ENCODE assay signal across 1 cellular context in genomic region chr6:35731736-35732532, GRCh38.
A peak's percentile ranks its signal among the peaks of the same experiment; 100 is the strongest.
TF ChIP-seq lines count a peak whose summit lies in the region.

No MANE protein-coding gene starts in this region.

TF ChIP-seq in HepG2, 621 proteins besides CTCF, POLR2A, EP300 and RAD21 (continued from another document and continues in another):
- TF ChIP-seq, protein P1, sequence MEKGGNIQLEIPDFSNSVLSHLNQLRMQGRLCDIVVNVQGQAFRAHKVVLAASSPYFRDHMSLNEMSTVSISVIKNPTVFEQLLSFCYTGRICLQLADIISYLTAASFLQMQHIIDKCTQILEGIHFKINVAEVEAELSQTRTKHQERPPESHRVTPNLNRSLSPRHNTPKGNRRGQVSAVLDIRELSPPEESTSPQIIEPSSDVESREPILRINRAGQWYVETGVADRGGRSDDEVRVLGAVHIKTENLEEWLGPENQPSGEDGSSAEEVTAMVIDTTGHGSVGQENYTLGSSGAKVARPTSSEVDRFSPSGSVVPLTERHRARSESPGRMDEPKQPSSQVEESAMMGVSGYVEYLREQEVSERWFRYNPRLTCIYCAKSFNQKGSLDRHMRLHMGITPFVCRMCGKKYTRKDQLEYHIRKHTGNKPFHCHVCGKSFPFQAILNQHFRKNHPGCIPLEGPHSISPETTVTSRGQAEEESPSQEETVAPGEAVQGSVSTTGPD (CRISPR knock-in tag; IDR thresholded peaks at IDR 0.05), result no peak
- TF ChIP-seq ZNF3 (CRISPR knock-in tag; IDR thresholded peaks at IDR 0.05), result peak; percentile 22; the same call in 1 of the 2 replicates
- TF ChIP-seq SSRP1 (CRISPR knock-in tag; IDR thresholded peaks at IDR 0.05), result no peak
- TF ChIP-seq ZNF446 (CRISPR knock-in tag; IDR thresholded peaks at IDR 0.05), result no peak
- no peak for TF ChIP-seq ZNF432 (CRISPR knock-in tag; IDR thresholded peaks at IDR 0.05; ENCODE audit: borderline replicate concordance)
- peak; percentile 37; the same call in 1 of the 2 replicates for TF ChIP-seq ZBTB20 (CRISPR knock-in tag; IDR thresholded peaks at IDR 0.05; ENCODE audit: borderline replicate concordance, low read depth)
- peak; percentile 83; the same call in 1 of the 2 replicates for TF ChIP-seq ZNF550 (CRISPR knock-in tag; IDR thresholded peaks at IDR 0.05; ENCODE audit: borderline replicate concordance)
- peak; percentile 57 for TF ChIP-seq HDAC2 (CRISPR knock-in tag; IDR thresholded peaks at IDR 0.05)
- TF ChIP-seq ZNF367 (CRISPR knock-in tag; IDR thresholded peaks at IDR 0.05; ENCODE audit: borderline replicate concordance), result 0 out of 2 replicates have a peak, but pooled peaks have one; percentile 9
- TF ChIP-seq CCDC6 (CRISPR knock-in tag; IDR thresholded peaks at IDR 0.05), result peak; percentile 91
- peak; percentile 50; the same call in 1 of the 2 replicates for TF ChIP-seq ZNF800 (CRISPR knock-in tag; IDR thresholded peaks at IDR 0.05)
- 0 out of 2 replicates have a peak, but pooled peaks have one; percentile 38 for TF ChIP-seq ZNF335 (CRISPR knock-in tag; IDR thresholded peaks at IDR 0.05)
- TF ChIP-seq FOXO4 (CRISPR knock-in tag; conservative IDR thresholded peaks at IDR 0.05), result no peak
- TF ChIP-seq, protein P2, sequence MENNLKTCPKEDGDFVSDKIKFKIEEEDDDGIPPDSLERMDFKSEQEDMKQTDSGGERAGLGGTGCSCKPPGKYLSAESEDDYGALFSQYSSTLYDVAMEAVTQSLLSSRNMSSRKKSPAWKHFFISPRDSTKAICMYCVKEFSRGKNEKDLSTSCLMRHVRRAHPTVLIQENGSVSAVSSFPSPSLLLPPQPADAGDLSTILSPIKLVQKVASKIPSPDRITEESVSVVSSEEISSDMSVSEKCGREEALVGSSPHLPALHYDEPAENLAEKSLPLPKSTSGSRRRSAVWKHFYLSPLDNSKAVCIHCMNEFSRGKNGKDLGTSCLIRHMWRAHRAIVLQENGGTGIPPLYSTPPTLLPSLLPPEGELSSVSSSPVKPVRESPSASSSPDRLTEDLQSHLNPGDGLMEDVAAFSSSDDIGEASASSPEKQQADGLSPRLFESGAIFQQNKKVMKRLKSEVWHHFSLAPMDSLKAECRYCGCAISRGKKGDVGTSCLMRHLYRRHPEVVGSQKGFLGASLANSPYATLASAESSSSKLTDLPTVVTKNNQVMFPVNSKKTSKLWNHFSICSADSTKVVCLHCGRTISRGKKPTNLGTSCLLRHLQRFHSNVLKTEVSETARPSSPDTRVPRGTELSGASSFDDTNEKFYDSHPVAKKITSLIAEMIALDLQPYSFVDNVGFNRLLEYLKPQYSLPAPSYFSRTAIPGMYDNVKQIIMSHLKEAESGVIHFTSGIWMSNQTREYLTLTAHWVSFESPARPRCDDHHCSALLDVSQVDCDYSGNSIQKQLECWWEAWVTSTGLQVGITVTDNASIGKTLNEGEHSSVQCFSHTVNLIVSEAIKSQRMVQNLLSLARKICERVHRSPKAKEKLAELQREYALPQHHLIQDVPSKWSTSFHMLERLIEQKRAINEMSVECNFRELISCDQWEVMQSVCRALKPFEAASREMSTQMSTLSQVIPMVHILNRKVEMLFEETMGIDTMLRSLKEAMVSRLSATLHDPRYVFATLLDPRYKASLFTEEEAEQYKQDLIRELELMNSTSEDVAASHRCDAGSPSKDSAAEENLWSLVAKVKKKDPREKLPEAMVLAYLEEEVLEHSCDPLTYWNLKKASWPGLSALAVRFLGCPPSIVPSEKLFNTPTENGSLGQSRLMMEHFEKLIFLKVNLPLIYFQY (CRISPR knock-in tag; IDR thresholded peaks at IDR 0.05; ENCODE audit: borderline replicate concordance), result peak; percentile 29; the same call in 1 of the 2 replicates
- TF ChIP-seq PHF20 (CRISPR knock-in tag; IDR thresholded peaks at IDR 0.05), result peak; percentile 73
- peak; percentile 92; the same call in 1 of the 2 replicates for TF ChIP-seq AHR (CRISPR knock-in tag; IDR thresholded peaks at IDR 0.05)
- TF ChIP-seq PHF5A (CRISPR knock-in tag; IDR thresholded peaks at IDR 0.05; ENCODE audit: low read depth, unreplicated experiment), result peak; percentile 51
- peak; percentile 78; the same call in 1 of the 2 replicates for TF ChIP-seq ETV6 (CRISPR knock-in tag; conservative IDR thresholded peaks at IDR 0.05)
- TF ChIP-seq JARID2 (CRISPR knock-in tag; IDR thresholded peaks at IDR 0.05; ENCODE audit: insufficient replicate concordance), result no peak
- TF ChIP-seq PAF1 (CRISPR knock-in tag; IDR thresholded peaks at IDR 0.05), result no peak
- TF ChIP-seq, protein P3, sequence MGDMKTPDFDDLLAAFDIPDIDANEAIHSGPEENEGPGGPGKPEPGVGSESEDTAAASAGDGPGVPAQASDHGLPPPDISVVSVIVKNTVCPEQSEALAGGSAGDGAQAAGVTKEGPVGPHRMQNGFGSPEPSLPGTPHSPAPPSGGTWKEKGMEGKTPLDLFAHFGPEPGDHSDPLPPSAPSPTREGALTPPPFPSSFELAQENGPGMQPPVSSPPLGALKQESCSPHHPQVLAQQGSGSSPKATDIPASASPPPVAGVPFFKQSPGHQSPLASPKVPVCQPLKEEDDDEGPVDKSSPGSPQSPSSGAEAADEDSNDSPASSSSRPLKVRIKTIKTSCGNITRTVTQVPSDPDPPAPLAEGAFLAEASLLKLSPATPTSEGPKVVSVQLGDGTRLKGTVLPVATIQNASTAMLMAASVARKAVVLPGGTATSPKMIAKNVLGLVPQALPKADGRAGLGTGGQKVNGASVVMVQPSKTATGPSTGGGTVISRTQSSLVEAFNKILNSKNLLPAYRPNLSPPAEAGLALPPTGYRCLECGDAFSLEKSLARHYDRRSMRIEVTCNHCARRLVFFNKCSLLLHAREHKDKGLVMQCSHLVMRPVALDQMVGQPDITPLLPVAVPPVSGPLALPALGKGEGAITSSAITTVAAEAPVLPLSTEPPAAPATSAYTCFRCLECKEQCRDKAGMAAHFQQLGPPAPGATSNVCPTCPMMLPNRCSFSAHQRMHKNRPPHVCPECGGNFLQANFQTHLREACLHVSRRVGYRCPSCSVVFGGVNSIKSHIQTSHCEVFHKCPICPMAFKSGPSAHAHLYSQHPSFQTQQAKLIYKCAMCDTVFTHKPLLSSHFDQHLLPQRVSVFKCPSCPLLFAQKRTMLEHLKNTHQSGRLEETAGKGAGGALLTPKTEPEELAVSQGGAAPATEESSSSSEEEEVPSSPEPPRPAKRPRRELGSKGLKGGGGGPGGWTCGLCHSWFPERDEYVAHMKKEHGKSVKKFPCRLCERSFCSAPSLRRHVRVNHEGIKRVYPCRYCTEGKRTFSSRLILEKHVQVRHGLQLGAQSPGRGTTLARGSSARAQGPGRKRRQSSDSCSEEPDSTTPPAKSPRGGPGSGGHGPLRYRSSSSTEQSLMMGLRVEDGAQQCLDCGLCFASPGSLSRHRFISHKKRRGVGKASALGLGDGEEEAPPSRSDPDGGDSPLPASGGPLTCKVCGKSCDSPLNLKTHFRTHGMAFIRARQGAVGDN (CRISPR knock-in tag; IDR thresholded peaks at IDR 0.05), result peak; percentile 95
- TF ChIP-seq MYPOP (CRISPR knock-in tag; IDR thresholded peaks at IDR 0.05), result peak; percentile 95
- no peak for TF ChIP-seq HNRNPL (IDR thresholded peaks at IDR 0.05; ENCODE audit: low read depth, low read length)
- no peak for TF ChIP-seq SETDB1 (CRISPR knock-in tag; IDR thresholded peaks at IDR 0.05; ENCODE audit: borderline replicate concordance)
- TF ChIP-seq FOXJ3 (CRISPR knock-in tag; IDR thresholded peaks at IDR 0.05; ENCODE audit: borderline replicate concordance), result peak; percentile 29; the same call in 1 of the 2 replicates
- TF ChIP-seq ZNF572 (CRISPR knock-in tag; IDR thresholded peaks at IDR 0.05), result no peak
- peak; percentile 59; the same call in 1 of the 2 replicates for TF ChIP-seq ZNF580 (CRISPR knock-in tag; IDR thresholded peaks at IDR 0.05; ENCODE audit: borderline replicate concordance, low read depth)
- TF ChIP-seq HCFC1 (IDR thresholded peaks at IDR 0.05; ENCODE audit: low read depth, low read length), result no peak
- TF ChIP-seq, protein P4, sequence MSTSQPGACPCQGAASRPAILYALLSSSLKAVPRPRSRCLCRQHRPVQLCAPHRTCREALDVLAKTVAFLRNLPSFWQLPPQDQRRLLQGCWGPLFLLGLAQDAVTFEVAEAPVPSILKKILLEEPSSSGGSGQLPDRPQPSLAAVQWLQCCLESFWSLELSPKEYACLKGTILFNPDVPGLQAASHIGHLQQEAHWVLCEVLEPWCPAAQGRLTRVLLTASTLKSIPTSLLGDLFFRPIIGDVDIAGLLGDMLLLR (CRISPR knock-in tag; IDR thresholded peaks at IDR 0.05), result no peak; the same call in 1 of the 2 replicates
- TF ChIP-seq, protein P5, sequence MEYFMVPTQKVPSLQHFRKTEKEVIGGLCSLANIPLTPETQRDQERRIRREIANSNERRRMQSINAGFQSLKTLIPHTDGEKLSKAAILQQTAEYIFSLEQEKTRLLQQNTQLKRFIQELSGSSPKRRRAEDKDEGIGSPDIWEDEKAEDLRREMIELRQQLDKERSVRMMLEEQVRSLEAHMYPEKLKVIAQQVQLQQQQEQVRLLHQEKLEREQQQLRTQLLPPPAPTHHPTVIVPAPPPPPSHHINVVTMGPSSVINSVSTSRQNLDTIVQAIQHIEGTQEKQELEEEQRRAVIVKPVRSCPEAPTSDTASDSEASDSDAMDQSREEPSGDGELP (IDR thresholded peaks at IDR 0.05; ENCODE audit: borderline replicate concordance, low read depth), result no peak
- TF ChIP-seq ZFP36 (IDR thresholded peaks at IDR 0.05; ENCODE audit: borderline replicate concordance, low read depth, low read length, partially characterized antibody), result no peak
- TF ChIP-seq ZSCAN30 (CRISPR knock-in tag; IDR thresholded peaks at IDR 0.05), result no peak; the same call in 1 of the 2 replicates
- no peak for TF ChIP-seq ZNF761 (CRISPR knock-in tag; conservative IDR thresholded peaks at IDR 0.05)
- TF ChIP-seq, protein P6, sequence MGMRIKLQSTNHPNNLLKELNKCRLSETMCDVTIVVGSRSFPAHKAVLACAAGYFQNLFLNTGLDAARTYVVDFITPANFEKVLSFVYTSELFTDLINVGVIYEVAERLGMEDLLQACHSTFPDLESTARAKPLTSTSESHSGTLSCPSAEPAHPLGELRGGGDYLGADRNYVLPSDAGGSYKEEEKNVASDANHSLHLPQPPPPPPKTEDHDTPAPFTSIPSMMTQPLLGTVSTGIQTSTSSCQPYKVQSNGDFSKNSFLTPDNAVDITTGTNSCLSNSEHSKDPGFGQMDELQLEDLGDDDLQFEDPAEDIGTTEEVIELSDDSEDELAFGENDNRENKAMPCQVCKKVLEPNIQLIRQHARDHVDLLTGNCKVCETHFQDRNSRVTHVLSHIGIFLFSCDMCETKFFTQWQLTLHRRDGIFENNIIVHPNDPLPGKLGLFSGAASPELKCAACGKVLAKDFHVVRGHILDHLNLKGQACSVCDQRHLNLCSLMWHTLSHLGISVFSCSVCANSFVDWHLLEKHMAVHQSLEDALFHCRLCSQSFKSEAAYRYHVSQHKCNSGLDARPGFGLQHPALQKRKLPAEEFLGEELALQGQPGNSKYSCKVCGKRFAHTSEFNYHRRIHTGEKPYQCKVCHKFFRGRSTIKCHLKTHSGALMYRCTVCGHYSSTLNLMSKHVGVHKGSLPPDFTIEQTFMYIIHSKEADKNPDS (CRISPR knock-in tag; IDR thresholded peaks at IDR 0.05), result no peak; the same call in 1 of the 2 replicates
- TF ChIP-seq SP140L (CRISPR knock-in tag; IDR thresholded peaks at IDR 0.05; ENCODE audit: borderline replicate concordance), result no peak
- TF ChIP-seq ZC3H13 (CRISPR knock-in tag; IDR thresholded peaks at IDR 0.05), result peak; percentile 65
- no peak for TF ChIP-seq ZSCAN22 (CRISPR knock-in tag; IDR thresholded peaks at IDR 0.05)
- TF ChIP-seq HOXD1 (CRISPR knock-in tag; IDR thresholded peaks at IDR 0.05), result no peak; the same call in 1 of the 2 replicates
- TF ChIP-seq GMEB2 (CRISPR knock-in tag; IDR thresholded peaks at IDR 0.05; ENCODE audit: low read depth), result peak; percentile 49
- TF ChIP-seq MEIS2 (CRISPR knock-in tag; IDR thresholded peaks at IDR 0.05), result peak; percentile 51; the same call in 1 of the 2 replicates
